In genomic region chr1:246608616-246609376, GRCh38 we compare ENCODE assay signal across 8 cellular contexts. TPM values are rescaled to one million over a fixed set of nuclear protein-coding genes. Genes with fewer than 3 reads are reported as not detected.
A peak's percentile ranks its signal among the peaks of the same experiment; 100 is the strongest.
DNase-seq lines count a peak whose midpoint lies in the region; ATAC-seq, FAIRE-seq and TF ChIP-seq lines count a peak whose summit lies in the region.

No MANE protein-coding gene starts in this region.

- no peaks in the 10 kb centered on the region for H3K27me3 Mint-ChIP-seq in astrocyte (ENCODE audit: low read depth, unreplicated experiment)

- no TSS peak for BruUV-seq in HCT116 (replicated peaks; lab: Mats Ljungman, UMichigan)

- peak overlapping the region; percentile 37 for H3K27ac ChIP-seq in HCT116 (ENCODE audit: low read depth, low read length)
- peak overlapping the region; percentile 71 for H3K27ac ChIP-seq in astrocyte (ENCODE audit: low read depth, low read length)

- no peak for TF ChIP-seq POLR2A in HCT116 (IDR thresholded peaks at IDR 0.05; ENCODE audit: borderline replicate concordance, extremely low read depth, insufficient read depth, insufficient read length)

- peaks cover 5% of the 10 kb centered on the region; the same call in 1 of the 2 replicates for H4K20me1 ChIP-seq in HCT116 (ENCODE audit: insufficient read depth)
- H4K20me1 ChIP-seq in astrocyte (ENCODE audit: insufficient read depth, low read length) = peaks cover 6% of the 10 kb centered on the region

- CTCF ChIA-PET in HCT116 (lab: Charles Lee) = no interaction called here

- H3K36me3 Mint-ChIP-seq in astrocyte (ENCODE audit: low read depth, unreplicated experiment) = peaks cover 2% of the 10 kb centered on the region

- no peaks in the 10 kb centered on the region for H3K9me3 Mint-ChIP-seq in astrocyte (ENCODE audit: unreplicated experiment)

- TF ChIP-seq RAD21 in HCT116 (IDR thresholded peaks at IDR 0.05; ENCODE audit: low read depth) = peak; percentile 16; the same call in 1 of the 2 replicates

- no peaks in the 10 kb centered on the region for H3K9me2 ChIP-seq in HCT116 (ENCODE audit: insufficient read depth)

- TF ChIP-seq CTCF in D721Med (IDR thresholded peaks at IDR 0.05; ENCODE audit: insufficient read depth, missing control alignments) = peak; percentile 22
- peak in 2 of 3 experiments; percentile 10; a peak in 1 of 6 replicates for TF ChIP-seq CTCF in HCT116 (IDR thresholded peaks at IDR 0.05 in 2 of 3, conservative IDR thresholded peaks at IDR 0.05 in 1 of 3; ENCODE audit: borderline replicate concordance in 1 of 3, insufficient read depth in 1 of 3, low read depth in 2 of 3, low read length in 2 of 3)
- TF ChIP-seq CTCF in astrocyte (IDR thresholded peaks at IDR 0.05; ENCODE audit: insufficient read depth, low read depth, low read length) = no peak

- intact Hi-C loops in HCT116 (cut with micrococcal nuclease) = no loop called here

- peak overlapping the region; percentile 61 for H3K4me2 ChIP-seq in HCT116 (ENCODE audit: low read length)
- H3K4me2 ChIP-seq in astrocyte (ENCODE audit: low read length) = peak overlapping the region; percentile 74

- H3K27me3 ChIP-seq in HCT116 (ENCODE audit: insufficient read depth, low read length) (no peaks in the 10 kb centered on the region), astrocyte (ENCODE audit: insufficient read depth, low read length) (no peaks in the 10 kb centered on the region)

- POLR2A ChIA-PET in HCT116 (lab: Charles Lee) = no interaction called here

- H3K9me3 ChIP-seq in HCT116 (ENCODE audit: control insufficient read depth in 1 of 2, insufficient read depth in 1 of 2, low read depth in 1 of 2, low read length in 2 of 2) (no peaks in the 10 kb centered on the region), astrocyte (ENCODE audit: insufficient read depth, low read depth, low read length) (no peaks in the 10 kb centered on the region)

- H3K4me1 Mint-ChIP-seq in astrocyte (ENCODE audit: low read depth, unreplicated experiment) = peaks cover 18% of the 10 kb centered on the region

- peak overlapping the region; percentile 25 for H3K4me3 Mint-ChIP-seq in astrocyte (ENCODE audit: unreplicated experiment)

- H2AFZ ChIP-seq in HCT116 (ENCODE audit: low read depth, low read length, poor library complexity, severe bottlenecking) (no peak overlapping the region), astrocyte (ENCODE audit: low read depth, low read length) (peak overlapping the region; percentile 8)

- peak overlapping the region; percentile 92 for H3K27ac Mint-ChIP-seq in astrocyte (ENCODE audit: unreplicated experiment)

- FAIRE-seq in D721Med (lab: Jason Lieb, UNC) (no peak), astrocyte (lab: Jason Lieb, UNC) (no peak)

- ATAC-seq in HCT116 = peak; percentile 92

- DNase-seq in D721Med (ENCODE audit: insufficient read length, low spot score) (no peak), HCT116 (ENCODE audit: low read depth, low spot score) (peak; percentile 56), NOMO-1 treated with DMSO at 0.1 percent for 48 hours (lab: John Stamatoyannopoulos, UW; ENCODE audit: unreplicated experiment) (peak; percentile 97), astrocyte (ENCODE audit: low read depth) (peak; percentile 82), iris pigment epithelial cell (ENCODE audit: low read depth) (peak; percentile 97), COR-L47 (lab: John Stamatoyannopoulos, UW) (no peak), SK-N-DZ (ENCODE audit: low spot score) (no peak)
- DNase-seq in stimulated activated CD4-positive, alpha-beta T cell treated with anti-CD3 and anti-CD28 coated beads, Interleukin-15, amount 100 ng/mL, for 24 hours = peak; percentile 52

- H3K36me3 ChIP-seq in HCT116 (ENCODE audit: control insufficient read depth in 1 of 2, insufficient read depth in 2 of 2, low read length in 2 of 2) (no peaks in the 10 kb centered on the region), astrocyte (ENCODE audit: insufficient read depth, low read length) (no peaks in the 10 kb centered on the region)

- peaks cover 3% of the 10 kb centered on the region; the same call in 1 of the 2 replicates for H3K79me2 ChIP-seq in HCT116 (ENCODE audit: insufficient read depth, low read length)
- peaks cover 28% of the 10 kb centered on the region for H3K79me2 ChIP-seq in astrocyte (ENCODE audit: insufficient read depth, low read length)

- 0 out of 2 replicates have a peak overlapping the region, but pooled peaks have one; percentile 3 for H3K9ac ChIP-seq in HCT116 (ENCODE audit: low read length)
- H3K9ac ChIP-seq in astrocyte (ENCODE audit: low read length) = peak overlapping the region; percentile 15

- RAD21 ChIA-PET in HCT116 (lab: Charles Lee; ENCODE audit: low non-redundant PET in 1 of 2, low total read pairs in 2 of 2, uncharacterized antibody in 2 of 2, unreplicated experiment in 2 of 2) = no interaction called here

- H3K4me1 ChIP-seq in HCT116 (ENCODE audit: control insufficient read depth in 1 of 2, insufficient read depth in 2 of 2, low read length in 2 of 2) = peaks cover 16 to 17% of the 10 kb centered on the region in 2 experiments
- H3K4me1 ChIP-seq in astrocyte (ENCODE audit: insufficient read depth, low read length) = peaks cover 15% of the 10 kb centered on the region

- H3K4me3 ChIP-seq in HCT116 (replicated peaks in 1 of 2; ENCODE audit: low read depth in 1 of 2, low read length in 2 of 2) (peak overlapping the region in 1 of 2 experiments; percentile 19; a peak in 2 of 4 replicates), astrocyte (ENCODE audit: insufficient read depth, low read depth, low read length) (peak overlapping the region; percentile 19)

TF ChIP-seq in HCT116, 20 proteins besides CTCF, POLR2A, EP300 and RAD21:
- TF ChIP-seq ZNF274 (IDR thresholded peaks at IDR 0.05; ENCODE audit: low read depth, low read length) = no peak
- TF ChIP-seq CBX3 (IDR thresholded peaks at IDR 0.05; ENCODE audit: low read depth) = peak; percentile 86
- peak; percentile 86 for TF ChIP-seq CEBPB (IDR thresholded peaks at IDR 0.05; ENCODE audit: low read depth)
- TF ChIP-seq EGR1 (IDR thresholded peaks at IDR 0.05; ENCODE audit: low read depth) = peak; percentile 71
- peak; percentile 97 for TF ChIP-seq MAX (IDR thresholded peaks at IDR 0.05)
- TF ChIP-seq SP1 (IDR thresholded peaks at IDR 0.05; ENCODE audit: low read depth) = peak; percentile 31; the same call in 1 of the 2 replicates
- no peak for TF ChIP-seq TCF7L2 (IDR thresholded peaks at IDR 0.05; ENCODE audit: borderline replicate concordance, extremely low read depth, insufficient read depth, insufficient read length)
- TF ChIP-seq EZH2phosphoT487 (IDR thresholded peaks at IDR 0.05; ENCODE audit: borderline replicate concordance) = no peak
- TF ChIP-seq POLR2AphosphoS5 (IDR thresholded peaks at IDR 0.05; ENCODE audit: low read depth, low read length) = peak; percentile 34; the same call in 1 of the 2 replicates

RNA-seq across cellular contexts. Expression of gene CNST, which starts 42.5 kb away (rescaled TPM):
- 13.5 TPM for total RNA-seq in HCT116 (2021; ENCODE audit: unreplicated experiment)
- polyA plus RNA-seq in HCT116 (2012) = 4.3 and 5.0 TPM in 2 replicates
- 14.2 and 19.8 TPM in 2 replicates for total RNA-seq in astrocyte
- polyA plus RNA-seq in SK-N-DZ (2014; cell fraction: cytosol; rRNA removed) = 14.5 and 15.2 TPM in 2 replicates
- polyA plus RNA-seq in SK-N-DZ (2014; cell fraction: nucleus; rRNA removed) = 10.5 and 16.5 TPM in 2 replicates

RNA-seq across cellular contexts. Expression of gene TFB2M, which starts 42.7 kb away (rescaled TPM):
- total RNA-seq in HCT116 (2021; ENCODE audit: unreplicated experiment) (24.4 TPM), astrocyte (16.3 and 17.3 TPM in 2 replicates)
- polyA plus RNA-seq in HCT116 (2012) = 6.8 and 9.3 TPM in 2 replicates
- 22.9 and 24.7 TPM in 2 replicates for polyA plus RNA-seq in SK-N-DZ (2014; cell fraction: cytosol; rRNA removed)
- 16.9 and 17.9 TPM in 2 replicates for polyA plus RNA-seq in SK-N-DZ (2014; cell fraction: nucleus; rRNA removed)

Comparison
In these comparisons a context has a peak if more than half of its experiments do, and no peak if none do; other contexts are left out.
1. DNase-seq: peak in HCT116 (single experiment), NOMO-1 treated with DMSO at 0.1 percent for 48 hours (single experiment), astrocyte (single experiment), iris pigment epithelial cell (single experiment) and stimulated activated CD4-positive, alpha-beta T cell treated with anti-CD3 and anti-CD28 coated beads, Interleukin-15, amount 100 ng/mL, for 24 hours (single experiment); none in D721Med (single experiment), COR-L47 (single experiment) and SK-N-DZ (single experiment).